ENCODE assay signal across 31 cellular contexts in genomic region chr12:108215458-108215857, GRCh38.
"Had no signal": no experiment of that assay in that cellular context is flagged by ENCODE, and none has a peak within 500 bp of the region (broad histone marks: within the 10 kb centered on the region; RNA-seq: fewer than 3 reads in every experiment).

No MANE protein-coding gene starts in this region.

- H3K4me2 ChIP-seq: KMS-11, SK-N-SH had no signal

- H3K27ac ChIP-seq: KMS-11, Peyer's patch, RWPE1, SJCRH30, VCaP had no signal

- H3K36me3 Mint-ChIP-seq: activated naive CD8-positive, alpha-beta T cell; brain had no signal

- H3K4me1 Mint-ChIP-seq: activated CD4-positive, alpha-beta memory T cell treated with anti-CD3 and anti-CD28 coated beads, Interleukin-2, amount 10 ng/mL, durations not matched to agents 7 days and 5 days; activated CD4-positive, alpha-beta T cell treated with anti-CD3 and anti-CD28 coated beads for 36 hours; activated T-helper 17 cell treated with anti-CD3 and anti-CD28 coated beads, Interleukin-2, amount 50 U/mL, for 72 hours; central memory CD8-positive, alpha-beta T cell had no signal

- H3K27me3 Mint-ChIP-seq: activated CD4-positive, alpha-beta memory T cell treated with anti-CD3 and anti-CD28 coated beads, Interleukin-2, amount 10 ng/mL, durations not matched to agents 7 days and 5 days had no signal

- H3K4me3 Mint-ChIP-seq: activated CD4-positive, alpha-beta memory T cell treated with anti-CD3 and anti-CD28 coated beads, Interleukin-2, amount 10 ng/mL, durations not matched to agents 7 days and 5 days; activated CD4-positive, alpha-beta T cell treated with anti-CD3 and anti-CD28 coated beads for 36 hours; activated naive CD4-positive, alpha-beta T cell treated with anti-CD3 and anti-CD28 coated beads for 36 hours; activated naive CD8-positive, alpha-beta T cell; activated T-helper 17 cell treated with anti-CD3 and anti-CD28 coated beads, Interleukin-2, amount 50 U/mL, for 72 hours; brain; central memory CD8-positive, alpha-beta T cell had no signal

- H3K4me3 ChIP-seq: Peyer's patch, SJCRH30 had no signal

- H3K27ac Mint-ChIP-seq: activated CD4-positive, alpha-beta memory T cell treated with anti-CD3 and anti-CD28 coated beads, Interleukin-2, amount 10 ng/mL, durations not matched to agents 7 days and 5 days; activated CD4-positive, alpha-beta T cell treated with anti-CD3 and anti-CD28 coated beads for 36 hours; activated naive CD4-positive, alpha-beta T cell treated with anti-CD3 and anti-CD28 coated beads for 36 hours; activated naive CD8-positive, alpha-beta T cell; activated T-helper 17 cell treated with anti-CD3 and anti-CD28 coated beads, Interleukin-2, amount 50 U/mL, for 72 hours had no signal

- H3K27me3 ChIP-seq: Peyer's patch, SJCRH30 had no signal

- FAIRE-seq: astrocyte had no signal

- H3K4me1 ChIP-seq: Peyer's patch, SJCRH30 had no signal

- H3K9ac ChIP-seq: KMS-11, SK-N-SH had no signal

- H3K36me3 ChIP-seq: Peyer's patch, SJCRH30 had no signal

- H3K9me3 Mint-ChIP-seq: activated CD4-positive, alpha-beta memory T cell treated with anti-CD3 and anti-CD28 coated beads, Interleukin-2, amount 10 ng/mL, durations not matched to agents 7 days and 5 days; activated naive CD4-positive, alpha-beta T cell treated with anti-CD3 and anti-CD28 coated beads for 36 hours had no signal

- DNase-seq: activated CD4-positive, alpha-beta memory T cell treated with anti-CD3 and anti-CD28 coated beads, Interleukin-2, amount 10 ng/mL, durations not matched to agents 7 days and 5 days; activated CD4-positive, alpha-beta T cell treated with anti-CD3 and anti-CD28 coated beads for 36 hours; activated CD4-positive, alpha-beta T cell treated with anti-CD3 and anti-CD28 coated beads, Interleukin-2, amount 50 U/mL, for 1 hour; activated CD4-positive, CD25-positive, alpha-beta regulatory T cell; activated gamma-delta T cell; activated naive CD4-positive, alpha-beta T cell treated with anti-CD3 and anti-CD28 coated beads for 36 hours; activated T-cell treated with anti-CD3 and anti-CD28 coated beads for 4 hours; activated T-cell treated with anti-CD3 and anti-CD28 coated beads, Interleukin-2, amount 50 U/mL, for 48 hours; amygdala; NCI-H1092; NCI-H1436; NCI-H1694 treated with DMSO at 0.1 percent for 48 hours; NCI-H2081 treated with DMSO at 0.1 percent for 48 hours; NCI-H345; NCI-H510A; NCI-H774; NK-92 treated with Interleukin-12 subunit alpha and Interleukin-12 subunit beta, amount 100 ng/mL, for 24 hours; OCI-M1; Peyer's patch; Right ventricle myocardium superior; SJCRH30; SK-N-SH; T-helper 1 cell had no signal

- H3K9me3 ChIP-seq: Peyer's patch, SJCRH30, SK-N-SH had no signal
